In the genomic region with DNA sequence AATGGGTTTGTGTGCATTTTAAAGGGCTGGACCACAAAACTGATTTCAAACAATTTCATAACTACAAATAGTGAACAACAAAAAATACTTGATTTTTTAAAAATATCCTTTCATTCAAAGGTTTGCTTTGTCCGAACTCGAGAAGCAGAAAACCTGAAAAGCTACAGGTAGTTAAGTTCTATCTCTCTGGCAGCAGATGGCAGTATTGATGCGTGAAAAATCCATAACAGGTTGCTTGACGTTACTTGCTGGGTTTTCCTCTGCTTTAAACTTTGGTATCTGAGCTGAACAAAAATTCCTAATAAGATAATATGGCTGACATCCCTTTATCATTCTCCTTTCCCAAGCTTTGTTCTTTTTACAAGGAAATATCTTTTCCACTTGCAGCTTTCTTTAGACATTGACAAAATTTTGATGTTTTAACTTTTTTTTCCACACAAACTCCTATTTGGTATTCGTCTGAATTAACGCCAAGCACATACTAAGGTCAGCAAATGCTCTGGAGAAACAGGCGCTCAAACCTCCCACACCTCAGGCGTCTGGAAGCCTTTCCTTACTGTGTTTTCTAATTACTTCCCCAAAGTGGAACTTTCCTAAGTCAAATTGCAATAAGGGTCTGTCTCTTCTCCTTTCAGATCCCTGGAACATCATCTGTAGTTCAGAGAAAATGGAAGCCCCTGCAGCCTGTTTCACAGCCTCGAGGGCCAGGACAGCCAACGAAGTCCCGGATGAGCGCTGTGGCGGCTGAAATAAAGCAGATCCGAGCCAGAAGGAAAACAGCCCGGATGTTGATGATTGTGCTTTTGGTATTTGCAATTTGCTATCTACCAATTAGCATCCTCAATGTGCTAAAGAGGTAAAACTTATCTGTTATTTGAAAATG, we compare ENCODE assay signal across 9 cellular contexts. TPM values are rescaled to one million over a fixed set of nuclear protein-coding genes. Genes with fewer than 3 reads are reported as not detected.
DNase-seq lines count a peak whose midpoint lies in the region; ATAC-seq and TF ChIP-seq lines count a peak whose summit lies in the region.
"Had no signal": no experiment of that assay in that cellular context is flagged by ENCODE, and none has a peak within 500 bp of the region (broad histone marks: within the 10 kb centered on the region; RNA-seq: fewer than 3 reads in every experiment).

No MANE protein-coding gene starts in this region.

- DNase-seq in NCI-H1436 (lab: John Stamatoyannopoulos, UW): peak; percentile 5
- no peak for DNase-seq in NCI-H1436 treated with DMSO at 0.1 percent for 48 hours (lab: John Stamatoyannopoulos, UW)
- peak; percentile 54 for DNase-seq in NCI-H226
- peak; percentile 86 for DNase-seq in amniotic epithelial cell (ENCODE audit: low read depth)
- peak; percentile 78 for DNase-seq in hepatocyte (ENCODE audit: low spot score)
- DNase-seq in stromal cell of bone marrow (ENCODE audit: low read depth): peak; percentile 44
- DNase-seq in natural killer cell treated with Interleukin-12 subunit alpha and Interleukin-12 subunit beta and Interleukin-15 and Interleukin-18, amount 100 ng/mL, for 72 hours (ENCODE audit: low spot score): no peak

- H3K27ac ChIP-seq in hepatocyte: peak overlapping the region; percentile 47
- H3K27ac ChIP-seq: BLaER1 treated with 17β-estradiol and CSF1 and Interleukin-3, amounts not matched to agents 10 nM and 100 nM had no signal

- 25% methylated on average over 15 of the region's 15 CpGs for WGBS in hepatocyte (ENCODE audit: low lambda C conversion rate, missing lambda C conversion rate)

- H3K27ac Mint-ChIP-seq in natural killer cell treated with Interleukin-12 subunit alpha and Interleukin-12 subunit beta and Interleukin-15 and Interleukin-18, amount 100 ng/mL, for 72 hours: no peak overlapping the region

- no peaks in the 10 kb centered on the region for H3K4me1 Mint-ChIP-seq in natural killer cell treated with Interleukin-12 subunit alpha and Interleukin-12 subunit beta and Interleukin-15 and Interleukin-18, amount 100 ng/mL, for 72 hours (ENCODE audit: low read depth in 2 of 2)

- H3K9me3 ChIP-seq in hepatocyte (ENCODE audit: low read depth): no peaks in the 10 kb centered on the region
- H3K9me3 ChIP-seq: BLaER1 treated with 17β-estradiol and CSF1 and Interleukin-3, amounts not matched to agents 10 nM and 100 nM had no signal

- no peak overlapping the region for H3K4me3 Mint-ChIP-seq in natural killer cell treated with Interleukin-12 subunit alpha and Interleukin-12 subunit beta and Interleukin-15 and Interleukin-18, amount 100 ng/mL, for 72 hours

- H3K9me3 Mint-ChIP-seq in natural killer cell treated with Interleukin-12 subunit alpha and Interleukin-12 subunit beta and Interleukin-15 and Interleukin-18, amount 100 ng/mL, for 72 hours: no peaks in the 10 kb centered on the region

- TF ChIP-seq CTCF in hepatocyte (IDR thresholded peaks at IDR 0.05; ENCODE audit: poor library complexity): peak; percentile 87

- H3K4me1 ChIP-seq in hepatocyte (ENCODE audit: insufficient read depth): peaks cover 11% of the 10 kb centered on the region
- H3K4me1 ChIP-seq: BLaER1 treated with 17β-estradiol and CSF1 and Interleukin-3, amounts not matched to agents 10 nM and 100 nM had no signal

- H3K79me2 ChIP-seq in hepatocyte: no peaks in the 10 kb centered on the region

- H3K4me3 ChIP-seq in hepatocyte: no peak overlapping the region
- H3K4me3 ChIP-seq: BLaER1 treated with 17β-estradiol and CSF1 and Interleukin-3, amounts not matched to agents 10 nM and 100 nM had no signal

- peak overlapping the region; percentile 64 for H3K4me2 ChIP-seq in hepatocyte

- H3K27me3 ChIP-seq in hepatocyte: no peaks in the 10 kb centered on the region

- no peaks in the 10 kb centered on the region for H4K20me1 ChIP-seq in hepatocyte (ENCODE audit: insufficient read depth, poor library complexity, severe bottlenecking)
- H4K20me1 ChIP-seq: BLaER1 treated with 17β-estradiol and CSF1 and Interleukin-3, amounts not matched to agents 10 nM and 100 nM had no signal

- H2AFZ ChIP-seq in hepatocyte: peak overlapping the region; percentile 43

- H3K27me3 Mint-ChIP-seq in natural killer cell treated with Interleukin-12 subunit alpha and Interleukin-12 subunit beta and Interleukin-15 and Interleukin-18, amount 100 ng/mL, for 72 hours: no peaks in the 10 kb centered on the region

- ATAC-seq in HG02885 (IDR thresholded peaks at IDR 0.05; ENCODE audit: poor library complexity, unreplicated experiment): peak; percentile 79
- no peak for ATAC-seq in natural killer cell treated with Interleukin-12 subunit alpha and Interleukin-12 subunit beta and Interleukin-15 and Interleukin-18, amount 100 ng/mL, for 72 hours

- no peaks in the 10 kb centered on the region for H3K9me2 ChIP-seq in hepatocyte (replicated peaks; ENCODE audit: insufficient read depth)

- no peaks in the 10 kb centered on the region for H3K36me3 ChIP-seq in hepatocyte (replicated peaks; ENCODE audit: insufficient read depth, low read depth)
- H3K36me3 ChIP-seq: BLaER1 treated with 17β-estradiol and CSF1 and Interleukin-3, amounts not matched to agents 10 nM and 100 nM had no signal

- no peaks in the 10 kb centered on the region for H3K36me3 Mint-ChIP-seq in natural killer cell treated with Interleukin-12 subunit alpha and Interleukin-12 subunit beta and Interleukin-15 and Interleukin-18, amount 100 ng/mL, for 72 hours

RNA-seq across cellular contexts. Expression of gene GFRAL, which starts 50.3 kb away (rescaled TPM):
- total RNA-seq in hepatocyte: not detected in 2 replicates
- polyA plus RNA-seq in hepatocyte: not detected in 2 replicates
- not detected for total RNA-seq in natural killer cell treated with Interleukin-12 subunit alpha and Interleukin-12 subunit beta and Interleukin-15 and Interleukin-18, amount 100 ng/mL, for 72 hours

Comparison
In these comparisons a context has a peak if more than half of its experiments do, and no peak if none do; other contexts are left out.
1. DNase-seq: peak in NCI-H1436 (single experiment), NCI-H226 (single experiment), amniotic epithelial cell (single experiment), hepatocyte (single experiment) and stromal cell of bone marrow (single experiment); none in NCI-H1436 treated with DMSO at 0.1 percent for 48 hours (single experiment) and natural killer cell treated with Interleukin-12 subunit alpha and Interleukin-12 subunit beta and Interleukin-15 and Interleukin-18, amount 100 ng/mL, for 72 hours (single experiment).